Comparison of ENCODE assay signal across 1 cellular context in the genomic region with DNA sequence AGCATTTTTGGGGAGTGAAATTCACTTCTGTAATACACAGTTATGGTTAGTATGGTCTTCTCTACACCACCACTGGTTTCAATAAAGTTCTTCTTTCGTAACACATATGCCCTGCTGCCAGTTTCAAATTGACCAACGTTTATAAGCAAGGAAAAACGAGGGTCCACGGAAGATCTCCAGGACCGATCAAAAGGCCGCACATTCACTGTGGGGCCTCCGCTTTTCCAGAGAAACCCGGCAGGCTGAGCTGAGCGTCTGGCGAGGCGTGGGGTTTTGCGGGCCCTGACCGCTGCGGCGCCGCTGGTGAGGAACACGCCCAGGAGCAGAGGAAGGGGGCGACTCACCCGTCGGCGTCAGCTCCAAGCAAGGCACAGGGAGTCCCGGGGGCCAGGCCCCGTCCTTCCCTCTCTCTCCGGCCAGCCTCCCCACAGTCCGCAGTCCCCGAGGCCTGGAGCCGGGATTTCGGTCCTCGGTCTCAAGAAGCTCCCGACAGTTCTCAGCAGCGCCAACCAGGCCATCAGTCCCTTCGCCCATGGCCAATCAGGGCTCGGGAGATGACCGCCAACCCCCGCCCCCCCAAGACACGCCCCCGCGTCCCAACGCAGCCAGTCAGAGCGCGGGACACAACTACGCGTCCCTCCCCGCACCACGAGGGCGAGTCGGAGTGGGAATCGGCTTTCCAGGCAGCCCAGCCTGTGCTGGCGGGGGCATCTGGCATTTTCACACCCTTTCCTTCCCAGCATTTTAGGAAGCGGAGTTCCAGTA.
TF ChIP-seq lines count a peak whose summit lies in the region.

A gene with protein sequence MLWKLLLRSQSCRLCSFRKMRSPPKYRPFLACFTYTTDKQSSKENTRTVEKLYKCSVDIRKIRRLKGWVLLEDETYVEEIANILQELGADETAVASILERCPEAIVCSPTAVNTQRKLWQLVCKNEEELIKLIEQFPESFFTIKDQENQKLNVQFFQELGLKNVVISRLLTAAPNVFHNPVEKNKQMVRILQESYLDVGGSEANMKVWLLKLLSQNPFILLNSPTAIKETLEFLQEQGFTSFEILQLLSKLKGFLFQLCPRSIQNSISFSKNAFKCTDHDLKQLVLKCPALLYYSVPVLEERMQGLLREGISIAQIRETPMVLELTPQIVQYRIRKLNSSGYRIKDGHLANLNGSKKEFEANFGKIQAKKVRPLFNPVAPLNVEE (minus strand): TSS at position 522 of the 765 bp plus-strand sequence. CDS start 8,432 bp downstream, outside the sequence.

TF ChIP-seq in K562, 482 proteins besides CTCF, POLR2A, EP300 and RAD21 (continued from another document and continues in another):
- TF ChIP-seq, protein P1, sequence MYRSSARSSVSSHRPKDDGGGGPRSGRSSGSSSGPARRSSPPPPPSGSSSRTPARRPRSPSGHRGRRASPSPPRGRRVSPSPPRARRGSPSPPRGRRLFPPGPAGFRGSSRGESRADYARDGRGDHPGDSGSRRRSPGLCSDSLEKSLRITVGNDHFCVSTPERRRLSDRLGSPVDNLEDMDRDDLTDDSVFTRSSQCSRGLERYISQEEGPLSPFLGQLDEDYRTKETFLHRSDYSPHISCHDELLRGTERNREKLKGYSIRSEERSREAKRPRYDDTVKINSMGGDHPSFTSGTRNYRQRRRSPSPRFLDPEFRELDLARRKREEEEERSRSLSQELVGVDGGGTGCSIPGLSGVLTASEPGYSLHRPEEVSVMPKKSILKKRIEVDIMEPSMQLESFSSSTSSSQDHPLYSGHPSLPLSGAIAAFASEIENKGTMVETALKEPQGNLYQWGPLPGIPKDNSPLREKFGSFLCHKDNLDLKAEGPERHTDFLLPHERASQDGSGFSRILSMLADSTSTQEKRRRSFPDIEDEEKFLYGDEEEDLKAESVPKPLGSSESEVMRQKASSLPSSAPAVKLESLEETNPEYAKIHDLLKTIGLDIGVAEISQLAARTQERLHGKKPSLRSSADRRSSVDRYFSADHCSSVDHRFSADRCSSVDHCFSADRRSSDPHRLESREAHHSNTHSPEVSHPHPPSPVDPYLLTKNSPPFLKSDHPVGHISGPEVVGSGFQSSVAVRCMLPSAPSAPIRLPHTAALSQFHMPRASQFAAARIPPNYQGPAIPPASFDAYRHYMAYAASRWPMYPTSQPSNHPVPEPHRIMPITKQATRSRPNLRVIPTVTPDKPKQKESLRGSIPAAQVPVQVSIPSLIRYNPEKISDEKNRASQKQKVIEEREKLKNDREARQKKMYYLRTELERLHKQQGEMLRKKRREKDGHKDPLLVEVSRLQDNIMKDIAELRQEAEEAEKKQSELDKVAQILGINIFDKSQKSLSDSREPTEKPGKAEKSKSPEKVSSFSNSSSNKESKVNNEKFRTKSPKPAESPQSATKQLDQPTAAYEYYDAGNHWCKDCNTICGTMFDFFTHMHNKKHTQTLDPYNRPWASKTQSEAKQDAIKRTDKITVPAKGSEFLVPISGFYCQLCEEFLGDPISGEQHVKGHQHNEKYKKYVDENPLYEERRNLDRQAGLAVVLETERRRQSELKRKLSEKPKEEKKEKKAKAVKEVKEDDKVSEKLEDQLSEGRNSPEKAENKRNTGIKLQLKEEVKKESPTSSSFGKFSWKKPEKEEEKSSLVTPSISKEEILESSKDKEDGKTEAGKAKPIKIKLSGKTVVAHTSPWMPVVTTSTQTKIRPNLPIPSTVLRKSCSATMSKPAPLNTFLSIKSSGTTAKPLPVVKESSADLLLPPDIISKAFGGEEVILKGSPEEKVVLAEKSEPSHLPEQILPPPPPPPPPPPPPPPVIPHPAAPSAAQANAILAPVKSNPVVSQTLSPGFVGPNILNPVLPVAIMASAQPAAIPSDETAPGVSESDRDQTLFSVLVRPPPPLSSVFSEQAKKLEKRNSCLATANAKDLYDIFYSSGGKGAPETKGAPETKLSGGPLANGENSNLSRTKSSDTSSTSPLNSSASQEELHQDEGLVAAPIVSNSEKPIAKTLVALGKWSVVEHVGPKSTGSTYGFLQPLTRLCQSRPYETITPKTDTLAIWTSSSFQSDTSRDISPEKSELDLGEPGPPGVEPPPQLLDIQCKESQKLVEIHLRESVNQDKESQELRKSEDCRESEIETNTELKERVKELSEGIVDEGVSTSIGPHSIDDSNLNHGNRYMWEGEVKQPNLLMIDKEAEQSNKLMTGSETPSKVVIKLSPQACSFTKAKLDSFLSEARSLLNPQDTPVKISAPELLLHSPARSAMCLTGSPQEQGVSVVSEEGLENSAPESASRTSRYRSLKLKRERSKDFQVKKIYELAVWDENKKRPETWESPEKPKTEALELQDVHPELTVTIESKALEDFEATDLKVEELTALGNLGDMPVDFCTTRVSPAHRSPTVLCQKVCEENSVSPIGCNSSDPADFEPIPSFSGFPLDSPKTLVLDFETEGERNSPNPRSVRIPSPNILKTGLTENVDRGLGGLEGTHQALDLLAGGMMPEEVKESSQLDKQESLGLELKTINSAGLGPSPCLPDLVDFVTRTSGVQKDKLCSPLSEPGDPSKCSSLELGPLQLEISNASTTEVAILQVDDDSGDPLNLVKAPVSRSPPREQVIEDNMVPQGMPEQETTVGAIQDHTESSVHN (IDR thresholded peaks at IDR 0.05; ENCODE audit: borderline replicate concordance in 1 of 2, low read depth in 1 of 2): no peak
- TF ChIP-seq ZNF23 (CRISPR knock-in tag; IDR thresholded peaks at IDR 0.05) (no peak), DNMT1 (IDR thresholded peaks at IDR 0.05) (no peak), ZNF121 (CRISPR knock-in tag; conservative IDR thresholded peaks at IDR 0.05) (no peak), CCNT2 (IDR thresholded peaks at IDR 0.05; ENCODE audit: borderline replicate concordance, extremely low read depth, insufficient read length, low read depth, low read length) (peak; percentile 30), ETV6 (IDR thresholded peaks at IDR 0.05; ENCODE audit: borderline replicate concordance in 1 of 2, low read depth in 2 of 2, low read length in 1 of 2) (no peak), ETV6 (CRISPR knock-in tag; IDR thresholded peaks at IDR 0.05; ENCODE audit: borderline replicate concordance) (no peak), BHLHE40 (IDR thresholded peaks at IDR 0.05; ENCODE audit: low read length) (no peak), TEAD2 (tag; IDR thresholded peaks at IDR 0.05) (no peak), SMAD3 (CRISPR knock-in tag; conservative IDR thresholded peaks at IDR 0.05) (no peak), HDGF (IDR thresholded peaks at IDR 0.05) (no peak), HSF4 (CRISPR knock-in tag; IDR thresholded peaks at IDR 0.05; ENCODE audit: borderline replicate concordance) (no peak), KHSRP (IDR thresholded peaks at IDR 0.05) (no peak), ZNF263 (CRISPR knock-in tag; IDR thresholded peaks at IDR 0.05; ENCODE audit: borderline replicate concordance) (no peak), NBN (IDR thresholded peaks at IDR 0.05; ENCODE audit: low read depth) (no peak), ZC3H4 (CRISPR knock-in tag; IDR thresholded peaks at IDR 0.05; ENCODE audit: borderline replicate concordance) (no peak), SMARCA4 (IDR thresholded peaks at IDR 0.05) (peak; percentile 17; the same call in 1 of the 2 replicates), ATF7 (IDR thresholded peaks at IDR 0.05) (peak; percentile 62), ZNF780A (CRISPR knock-in tag; IDR thresholded peaks at IDR 0.05) (no peak), ZNF696 (CRISPR knock-in tag; conservative IDR thresholded peaks at IDR 0.05) (no peak), KDM5B (IDR thresholded peaks at IDR 0.05; ENCODE audit: insufficient replicate concordance, low read depth, low read length) (peak; percentile 46), TEAD4 (IDR thresholded peaks at IDR 0.05; ENCODE audit: low read length) (no peak), TEAD4 (CRISPR knock-in tag; IDR thresholded peaks at IDR 0.05; ENCODE audit: borderline replicate concordance) (no peak), MYBL2 (IDR thresholded peaks at IDR 0.05; ENCODE audit: low read depth) (no peak), MYBL2 (CRISPR knock-in tag; IDR thresholded peaks at IDR 0.05; ENCODE audit: borderline replicate concordance) (no peak), MTF1 (CRISPR knock-in tag; IDR thresholded peaks at IDR 0.05; ENCODE audit: borderline replicate concordance) (no peak), POLR2G (IDR thresholded peaks at IDR 0.05; ENCODE audit: low read depth, low read length) (peak; percentile 91), STAT5A (IDR thresholded peaks at IDR 0.05; ENCODE audit: borderline replicate concordance, low read length) (no peak), GATAD2B (IDR thresholded peaks at IDR 0.05; ENCODE audit: borderline replicate concordance) (no peak), ZNF584 (CRISPR knock-in tag; IDR thresholded peaks at IDR 0.05; ENCODE audit: low read depth) (no peak)
- TF ChIP-seq, protein P2, sequence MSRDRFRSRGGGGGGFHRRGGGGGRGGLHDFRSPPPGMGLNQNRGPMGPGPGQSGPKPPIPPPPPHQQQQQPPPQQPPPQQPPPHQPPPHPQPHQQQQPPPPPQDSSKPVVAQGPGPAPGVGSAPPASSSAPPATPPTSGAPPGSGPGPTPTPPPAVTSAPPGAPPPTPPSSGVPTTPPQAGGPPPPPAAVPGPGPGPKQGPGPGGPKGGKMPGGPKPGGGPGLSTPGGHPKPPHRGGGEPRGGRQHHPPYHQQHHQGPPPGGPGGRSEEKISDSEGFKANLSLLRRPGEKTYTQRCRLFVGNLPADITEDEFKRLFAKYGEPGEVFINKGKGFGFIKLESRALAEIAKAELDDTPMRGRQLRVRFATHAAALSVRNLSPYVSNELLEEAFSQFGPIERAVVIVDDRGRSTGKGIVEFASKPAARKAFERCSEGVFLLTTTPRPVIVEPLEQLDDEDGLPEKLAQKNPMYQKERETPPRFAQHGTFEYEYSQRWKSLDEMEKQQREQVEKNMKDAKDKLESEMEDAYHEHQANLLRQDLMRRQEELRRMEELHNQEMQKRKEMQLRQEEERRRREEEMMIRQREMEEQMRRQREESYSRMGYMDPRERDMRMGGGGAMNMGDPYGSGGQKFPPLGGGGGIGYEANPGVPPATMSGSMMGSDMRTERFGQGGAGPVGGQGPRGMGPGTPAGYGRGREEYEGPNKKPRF (IDR thresholded peaks at IDR 0.05; ENCODE audit: low read depth, low read length): no peak
- TF ChIP-seq, protein P3, sequence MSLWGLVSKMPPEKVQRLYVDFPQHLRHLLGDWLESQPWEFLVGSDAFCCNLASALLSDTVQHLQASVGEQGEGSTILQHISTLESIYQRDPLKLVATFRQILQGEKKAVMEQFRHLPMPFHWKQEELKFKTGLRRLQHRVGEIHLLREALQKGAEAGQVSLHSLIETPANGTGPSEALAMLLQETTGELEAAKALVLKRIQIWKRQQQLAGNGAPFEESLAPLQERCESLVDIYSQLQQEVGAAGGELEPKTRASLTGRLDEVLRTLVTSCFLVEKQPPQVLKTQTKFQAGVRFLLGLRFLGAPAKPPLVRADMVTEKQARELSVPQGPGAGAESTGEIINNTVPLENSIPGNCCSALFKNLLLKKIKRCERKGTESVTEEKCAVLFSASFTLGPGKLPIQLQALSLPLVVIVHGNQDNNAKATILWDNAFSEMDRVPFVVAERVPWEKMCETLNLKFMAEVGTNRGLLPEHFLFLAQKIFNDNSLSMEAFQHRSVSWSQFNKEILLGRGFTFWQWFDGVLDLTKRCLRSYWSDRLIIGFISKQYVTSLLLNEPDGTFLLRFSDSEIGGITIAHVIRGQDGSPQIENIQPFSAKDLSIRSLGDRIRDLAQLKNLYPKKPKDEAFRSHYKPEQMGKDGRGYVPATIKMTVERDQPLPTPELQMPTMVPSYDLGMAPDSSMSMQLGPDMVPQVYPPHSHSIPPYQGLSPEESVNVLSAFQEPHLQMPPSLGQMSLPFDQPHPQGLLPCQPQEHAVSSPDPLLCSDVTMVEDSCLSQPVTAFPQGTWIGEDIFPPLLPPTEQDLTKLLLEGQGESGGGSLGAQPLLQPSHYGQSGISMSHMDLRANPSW (CRISPR knock-in tag; IDR thresholded peaks at IDR 0.05): peak; percentile 88
- TF ChIP-seq, protein P4, sequence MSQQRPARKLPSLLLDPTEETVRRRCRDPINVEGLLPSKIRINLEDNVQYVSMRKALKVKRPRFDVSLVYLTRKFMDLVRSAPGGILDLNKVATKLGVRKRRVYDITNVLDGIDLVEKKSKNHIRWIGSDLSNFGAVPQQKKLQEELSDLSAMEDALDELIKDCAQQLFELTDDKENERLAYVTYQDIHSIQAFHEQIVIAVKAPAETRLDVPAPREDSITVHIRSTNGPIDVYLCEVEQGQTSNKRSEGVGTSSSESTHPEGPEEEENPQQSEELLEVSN (IDR thresholded peaks at IDR 0.05; ENCODE audit: borderline replicate concordance in 1 of 2, extremely low read depth in 1 of 2, insufficient read depth in 1 of 2, insufficient read length in 1 of 2, low read depth in 1 of 2, low read length in 1 of 2, poor library complexity in 1 of 2, severe bottlenecking in 1 of 2): peak; percentile 96 to 99
- TF ChIP-seq, protein P5, sequence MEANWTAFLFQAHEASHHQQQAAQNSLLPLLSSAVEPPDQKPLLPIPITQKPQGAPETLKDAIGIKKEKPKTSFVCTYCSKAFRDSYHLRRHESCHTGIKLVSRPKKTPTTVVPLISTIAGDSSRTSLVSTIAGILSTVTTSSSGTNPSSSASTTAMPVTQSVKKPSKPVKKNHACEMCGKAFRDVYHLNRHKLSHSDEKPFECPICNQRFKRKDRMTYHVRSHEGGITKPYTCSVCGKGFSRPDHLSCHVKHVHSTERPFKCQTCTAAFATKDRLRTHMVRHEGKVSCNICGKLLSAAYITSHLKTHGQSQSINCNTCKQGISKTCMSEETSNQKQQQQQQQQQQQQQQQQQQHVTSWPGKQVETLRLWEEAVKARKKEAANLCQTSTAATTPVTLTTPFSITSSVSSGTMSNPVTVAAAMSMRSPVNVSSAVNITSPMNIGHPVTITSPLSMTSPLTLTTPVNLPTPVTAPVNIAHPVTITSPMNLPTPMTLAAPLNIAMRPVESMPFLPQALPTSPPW (CRISPR knock-in tag; IDR thresholded peaks at IDR 0.05): peak; percentile 84
- TF ChIP-seq, protein P6, sequence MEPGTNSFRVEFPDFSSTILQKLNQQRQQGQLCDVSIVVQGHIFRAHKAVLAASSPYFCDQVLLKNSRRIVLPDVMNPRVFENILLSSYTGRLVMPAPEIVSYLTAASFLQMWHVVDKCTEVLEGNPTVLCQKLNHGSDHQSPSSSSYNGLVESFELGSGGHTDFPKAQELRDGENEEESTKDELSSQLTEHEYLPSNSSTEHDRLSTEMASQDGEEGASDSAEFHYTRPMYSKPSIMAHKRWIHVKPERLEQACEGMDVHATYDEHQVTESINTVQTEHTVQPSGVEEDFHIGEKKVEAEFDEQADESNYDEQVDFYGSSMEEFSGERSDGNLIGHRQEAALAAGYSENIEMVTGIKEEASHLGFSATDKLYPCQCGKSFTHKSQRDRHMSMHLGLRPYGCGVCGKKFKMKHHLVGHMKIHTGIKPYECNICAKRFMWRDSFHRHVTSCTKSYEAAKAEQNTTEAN (CRISPR knock-in tag; IDR thresholded peaks at IDR 0.05): no peak
- TF ChIP-seq, protein P7, sequence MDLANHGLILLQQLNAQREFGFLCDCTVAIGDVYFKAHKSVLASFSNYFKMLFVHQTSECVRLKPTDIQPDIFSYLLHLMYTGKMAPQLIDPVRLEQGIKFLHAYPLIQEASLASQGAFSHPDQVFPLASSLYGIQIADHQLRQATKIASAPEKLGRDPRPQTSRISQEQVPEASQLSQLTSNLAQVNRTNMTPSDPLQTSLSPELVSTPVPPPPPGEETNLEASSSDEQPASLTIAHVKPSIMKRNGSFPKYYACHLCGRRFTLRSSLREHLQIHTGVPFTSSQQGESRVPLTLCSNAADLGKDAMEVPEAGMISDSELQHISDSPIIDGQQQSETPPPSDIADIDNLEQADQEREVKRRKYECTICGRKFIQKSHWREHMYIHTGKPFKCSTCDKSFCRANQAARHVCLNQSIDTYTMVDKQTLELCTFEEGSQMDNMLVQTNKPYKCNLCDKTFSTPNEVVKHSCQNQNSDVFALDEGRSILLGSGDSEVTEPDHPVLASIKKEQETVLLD (IDR thresholded peaks at IDR 0.05): no peak; the same call in 1 of the 2 replicates
